ENCODE assay signal across 36 cellular contexts in genomic region chr4:51932684-51933083, GRCh38.
"Had no signal": no experiment of that assay in that cellular context is flagged by ENCODE, and none has a peak within 500 bp of the region (broad histone marks: within the 10 kb centered on the region; RNA-seq: fewer than 3 reads in every experiment).

No MANE protein-coding gene starts in this region.

- H3K4me3 ChIP-seq: cardiac muscle cell, MG63, Peyer's patch had no signal

- H3K27me3 ChIP-seq: cardiac muscle cell, MG63, Peyer's patch had no signal

- H3K4me1 Mint-ChIP-seq: activated B cell treated with CpG ODN at 0.5 μM for 24 hours; activated naive CD8-positive, alpha-beta T cell treated with anti-CD3 and anti-CD28 coated beads for 36 hours; central memory CD8-positive, alpha-beta T cell had no signal

- H3K4me1 ChIP-seq: Peyer's patch had no signal

- H3K27ac Mint-ChIP-seq: activated B cell treated with CpG ODN at 0.5 μM for 24 hours; activated CD4-positive, alpha-beta memory T cell treated with anti-CD3 and anti-CD28 coated beads for 36 hours; activated naive CD8-positive, alpha-beta T cell treated with anti-CD3 and anti-CD28 coated beads for 36 hours; activated T-helper 1 cell treated with anti-CD3 and anti-CD28 coated beads, Interleukin-12 subunit alpha, Interleukin-12 subunit beta, Interleukin-2, Interleukin-4 antibody, amounts not matched to agents 30 ng/mL and 10 ng/mL and 1 ng/mL, durations not matched to agents 14 hours and 24 hours and 36 hours had no signal

- H3K36me3 ChIP-seq: cardiac muscle cell, MG63, Peyer's patch had no signal

- H3K27me3 Mint-ChIP-seq: activated B cell treated with CpG ODN at 0.5 μM for 24 hours had no signal

- ATAC-seq: activated T-cell treated with anti-CD3 and anti-CD28 coated beads, Interleukin-2, amount 50 U/mL, for 4 hours; PC-3 had no signal

- H3K27ac ChIP-seq: cardiac muscle cell, Peyer's patch, VCaP had no signal

- H3K9me3 Mint-ChIP-seq: activated CD4-positive, alpha-beta memory T cell treated with anti-CD3 and anti-CD28 coated beads for 36 hours; activated T-cell treated with anti-CD3 and anti-CD28 coated beads, Interleukin-2, amount 50 U/mL, for 4 hours; activated T-helper 1 cell treated with anti-CD3 and anti-CD28 coated beads, Interleukin-12 subunit alpha, Interleukin-12 subunit beta, Interleukin-2, Interleukin-4 antibody, amounts not matched to agents 30 ng/mL and 10 ng/mL and 1 ng/mL, durations not matched to agents 14 hours and 24 hours and 36 hours; central memory CD8-positive, alpha-beta T cell had no signal

- H3K4me3 Mint-ChIP-seq: activated B cell treated with CpG ODN at 0.5 μM for 24 hours; activated CD4-positive, alpha-beta memory T cell treated with anti-CD3 and anti-CD28 coated beads for 36 hours; activated naive CD8-positive, alpha-beta T cell treated with anti-CD3 and anti-CD28 coated beads for 36 hours; activated T-cell treated with anti-CD3 and anti-CD28 coated beads, Interleukin-2, amount 50 U/mL, for 4 hours; activated T-helper 1 cell treated with anti-CD3 and anti-CD28 coated beads, Interleukin-12 subunit alpha, Interleukin-12 subunit beta, Interleukin-2, Interleukin-4 antibody, amounts not matched to agents 30 ng/mL and 10 ng/mL and 1 ng/mL, durations not matched to agents 14 hours and 24 hours and 36 hours; central memory CD8-positive, alpha-beta T cell had no signal

- DNase-seq: activated B cell treated with CpG ODN at 0.5 μM for 24 hours; activated CD4-positive, alpha-beta memory T cell treated with anti-CD3 and anti-CD28 coated beads for 36 hours; activated CD4-positive, alpha-beta T cell treated with anti-CD3 and anti-CD28 coated beads for 4 hours; activated CD4-positive, alpha-beta T cell treated with anti-CD3 and anti-CD28 coated beads, Interleukin-2, amount 50 U/mL, for 1 hour; activated CD4-positive, CD25-positive, alpha-beta regulatory T cell treated with anti-CD3 and anti-CD28 coated beads, Interleukin-2, amount 50 U/mL, for 72 hours; activated CD8-positive, alpha-beta memory T cell treated with anti-CD3 and anti-CD28 coated beads, Interleukin-2, amount 50 U/mL, for 4 hours; activated naive CD4-positive, alpha-beta T cell treated with anti-CD3 and anti-CD28 coated beads, Interleukin-2, amount 50 U/mL, for 16 hours; activated naive CD8-positive, alpha-beta T cell treated with anti-CD3 and anti-CD28 coated beads for 36 hours; activated T-cell treated with anti-CD3 and anti-CD28 coated beads for 4 hours; activated T-cell treated with anti-CD3 and anti-CD28 coated beads, Interleukin-2, amount 50 U/mL, for 4 hours; amniotic stem cell; Kasumi-1; NCI-H1048; NCI-H1105 treated with DMSO at 0.1 percent for 48 hours; NCI-H1436; NCI-H1694; NCI-H2029; NCI-H2227 treated with DMSO at 0.1 percent for 48 hours; NCI-H446; NCI-H510A treated with DMSO at 0.1 percent for 48 hours; NCI-H526 treated with DMSO at 0.1 percent for 48 hours; NCI-H82; NK-92 treated with Interleukin-12 subunit alpha and Interleukin-12 subunit beta, amount 100 ng/mL, for 24 hours; PC-3; Peyer's patch; RPMI8226; SIG-M5; SW 1271; T-helper 1 cell; T-helper 2 cell; T-helper 9 cell had no signal

- H3K9me3 ChIP-seq: Peyer's patch had no signal

- H3K36me3 Mint-ChIP-seq: activated CD4-positive, alpha-beta memory T cell treated with anti-CD3 and anti-CD28 coated beads for 36 hours; activated naive CD8-positive, alpha-beta T cell treated with anti-CD3 and anti-CD28 coated beads for 36 hours had no signal
